In the genomic region with DNA sequence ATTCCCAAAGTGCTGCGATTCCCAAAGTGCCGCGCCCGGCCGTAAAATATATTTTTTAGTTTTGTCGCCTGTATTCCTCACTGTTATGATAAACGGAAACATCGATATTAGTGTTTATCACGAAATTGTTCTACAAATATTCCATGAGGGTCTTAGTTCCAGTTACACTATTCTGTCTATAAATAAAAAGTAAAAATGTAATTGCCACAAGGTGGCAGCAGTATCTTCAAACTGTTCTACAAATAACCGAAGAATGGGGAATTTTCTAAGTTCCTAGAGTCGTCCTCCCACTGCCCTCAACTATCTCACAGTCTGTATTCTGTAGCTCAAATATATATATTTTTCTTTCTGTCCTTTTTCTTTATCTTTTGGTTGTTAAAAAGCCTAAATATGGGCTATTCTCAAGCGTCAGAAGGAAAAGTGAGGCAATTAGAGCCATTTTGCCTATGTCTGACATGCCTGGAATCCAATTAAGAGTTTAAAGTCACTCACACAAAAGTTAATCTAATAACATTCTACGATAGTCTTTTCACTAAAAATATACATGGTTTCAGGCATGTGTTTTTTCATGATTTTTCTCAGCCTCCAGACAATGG, we compare ENCODE assay signal across 1 cellular context.
TF ChIP-seq lines count a peak whose summit lies in the region.

No MANE protein-coding gene starts in this region.

TF ChIP-seq in A549, 52 proteins besides CTCF, POLR2A, EP300 and RAD21 (continued from another document):
- no peak for TF ChIP-seq CHD2 (IDR thresholded peaks at IDR 0.05; ENCODE audit: low read length, partially characterized antibody)
- no peak for TF ChIP-seq ZFP36 (IDR thresholded peaks at IDR 0.05; ENCODE audit: borderline replicate concordance, partially characterized antibody)
- no peak for TF ChIP-seq CBX2 (IDR thresholded peaks at IDR 0.05; ENCODE audit: borderline replicate concordance, low read depth)
- TF ChIP-seq FOSL2 (IDR thresholded peaks at IDR 0.05): no peak
- no peak for TF ChIP-seq FOSL2 (CRISPR knock-in tag; IDR thresholded peaks at IDR 0.05)
